In genomic region chr7:56051339-56052191, GRCh38 we compare ENCODE assay signal across 8 cellular contexts. TPM values are rescaled to one million over a fixed set of nuclear protein-coding genes. Genes with fewer than 3 reads are reported as not detected.
A peak's percentile ranks its signal among the peaks of the same experiment; 100 is the strongest.
DNase-seq lines count a peak whose midpoint lies in the region; ATAC-seq lines count a peak whose summit lies in the region.

CCT6A (plus strand) TSS chr7:56051765; CDS start chr7:56051849, 84 bp downstream.
PSPH (minus strand) TSS chr7:56051444; CDS start chr7:56021212, 30,232 bp downstream.

- peak within 1 kb of the TSS; percentile 87 for H3K4me3 Mint-ChIP-seq in activated CD8-positive, alpha-beta memory T cell treated with anti-CD3 and anti-CD28 coated beads, Interleukin-2, amount 10 ng/mL, durations not matched to agents 7 days and 5 days

- peaks cover 50% of the 10 kb centered on the region for H3K4me1 Mint-ChIP-seq in activated CD8-positive, alpha-beta memory T cell treated with anti-CD3 and anti-CD28 coated beads, Interleukin-2, amount 10 ng/mL, durations not matched to agents 7 days and 5 days

- H3K27me3 ChIP-seq in NT2/D1 (ENCODE audit: insufficient read depth, insufficient read length) (no peaks in the 10 kb centered on the region), endocrine pancreas (ENCODE audit: control insufficient read depth, insufficient read depth, low read length) (no peaks in the 10 kb centered on the region)

- H3K4me1 ChIP-seq in NT2/D1 (ENCODE audit: insufficient read depth, insufficient read length) (peaks cover 2% of the 10 kb centered on the region), endocrine pancreas (ENCODE audit: control insufficient read depth, insufficient read depth, low read length) (peaks cover 4% of the 10 kb centered on the region)

- H3K9me3 ChIP-seq in NT2/D1 (ENCODE audit: insufficient read depth, low read length) = no peaks in the 10 kb centered on the region
- H3K9me3 ChIP-seq in endocrine pancreas (ENCODE audit: control insufficient read depth, low read length) = no peaks in the 10 kb centered on the region

- H3K9me3 Mint-ChIP-seq in activated CD8-positive, alpha-beta memory T cell treated with anti-CD3 and anti-CD28 coated beads, Interleukin-2, amount 10 ng/mL, durations not matched to agents 7 days and 5 days (ENCODE audit: low read depth) = no peaks in the 10 kb centered on the region

- DNase-seq in COR-L47 (lab: John Stamatoyannopoulos, UW) = peak; percentile 99
- DNase-seq in HUDEP-2 (lab: John Stamatoyannopoulos, UW; ENCODE audit: unreplicated experiment in 76 of 76) = peak; percentile 49 to 97 (median 93)
- DNase-seq in NT2/D1 (ENCODE audit: low read depth, low spot score) = peak; percentile 99
- DNase-seq in activated CD8-positive, alpha-beta memory T cell treated with anti-CD3 and anti-CD28 coated beads, Interleukin-2, amount 10 ng/mL, durations not matched to agents 7 days and 5 days = peak; percentile 93
- peak; percentile 99 for DNase-seq in mesenteric fat pad (ENCODE audit: low spot score)
- peak; percentile 85 for DNase-seq in stimulated activated CD8-positive, alpha-beta memory T cell treated with anti-CD3 and anti-CD28 coated beads, Interleukin-15, amount 100 ng/mL, for 24 hours (ENCODE audit: low read depth)

- CTCF ChIA-PET in activated CD8-positive, alpha-beta memory T cell treated with anti-CD3 and anti-CD28 coated beads, Interleukin-2, amount 10 ng/mL, durations not matched to agents 7 days and 5 days (lab: Charles Lee) = interaction anchor here (0.6 to 1.9 kb wide), 10 partner anchors 11 to 636 kb away, joined by 3 to 14 read pairs (median 5); partner anchors contain the start of genes CHCHD2, NIPSNAP2 and SUMF2

- peaks cover 36% of the 10 kb centered on the region for H3K36me3 Mint-ChIP-seq in activated CD8-positive, alpha-beta memory T cell treated with anti-CD3 and anti-CD28 coated beads, Interleukin-2, amount 10 ng/mL, durations not matched to agents 7 days and 5 days

- H3K4me3 ChIP-seq in NT2/D1 (ENCODE audit: insufficient read length, low read depth) = peak within 1 kb of the TSS; percentile 90
- H3K4me3 ChIP-seq in endocrine pancreas (ENCODE audit: control insufficient read depth, insufficient read depth, low read length) = peak within 1 kb of the TSS; percentile 88

- H3K36me3 ChIP-seq in NT2/D1 (ENCODE audit: insufficient read depth, insufficient read length, low read length) (peaks cover 54% of the 10 kb centered on the region), endocrine pancreas (ENCODE audit: control insufficient read depth, insufficient read depth, low read length) (peaks cover 4% of the 10 kb centered on the region)

- peak within 1 kb of the TSS; percentile 87 for H3K27ac Mint-ChIP-seq in activated CD8-positive, alpha-beta memory T cell treated with anti-CD3 and anti-CD28 coated beads, Interleukin-2, amount 10 ng/mL, durations not matched to agents 7 days and 5 days

- H3K9ac ChIP-seq in NT2/D1 (ENCODE audit: insufficient read length, low read depth) = peak within 1 kb of the TSS; percentile 99
- peak within 1 kb of the TSS; percentile 90 for H3K9ac ChIP-seq in endocrine pancreas (ENCODE audit: control insufficient read depth, insufficient read depth, low read length)

- ATAC-seq in GM21381 (IDR thresholded peaks at IDR 0.05; ENCODE audit: unreplicated experiment) = peak; percentile 96
- peak; percentile 96 for ATAC-seq in activated CD8-positive, alpha-beta memory T cell treated with anti-CD3 and anti-CD28 coated beads, Interleukin-2, amount 10 ng/mL, durations not matched to agents 7 days and 5 days

- H3K27me3 Mint-ChIP-seq in activated CD8-positive, alpha-beta memory T cell treated with anti-CD3 and anti-CD28 coated beads, Interleukin-2, amount 10 ng/mL, durations not matched to agents 7 days and 5 days = no peaks in the 10 kb centered on the region

RNA-seq across cellular contexts. Expression of gene CCT6A, which starts in this region (rescaled TPM):
- 100 to 1,000 TPM; 120 to 181 TPM for total RNA-seq in activated CD8-positive, alpha-beta memory T cell treated with anti-CD3 and anti-CD28 coated beads, Interleukin-2, amount 10 ng/mL, durations not matched to agents 7 days and 5 days
- total RNA-seq in mesenteric fat pad = 99.8 TPM

RNA-seq across cellular contexts. Expression of gene PSPH, which starts in this region (rescaled TPM):
- total RNA-seq in activated CD8-positive, alpha-beta memory T cell treated with anti-CD3 and anti-CD28 coated beads, Interleukin-2, amount 10 ng/mL, durations not matched to agents 7 days and 5 days = 10 to 100 TPM; 12.4 to 22.2 TPM
- total RNA-seq in mesenteric fat pad = 7.5 TPM

Comparison
In these comparisons a context has a peak if more than half of its experiments do, and no peak if none do; other contexts are left out.
1. Peak in every context shown above with its lines: DNase-seq, ATAC-seq and H3K4me3 ChIP-seq.